In genomic region chr7:69690329-69690728, GRCh38 we compare ENCODE assay signal across 7 cellular contexts.
"Had no signal": no experiment of that assay in that cellular context is flagged by ENCODE, and none has a peak within 500 bp of the region (broad histone marks: within the 10 kb centered on the region; RNA-seq: fewer than 3 reads in every experiment).

No MANE protein-coding gene starts in this region.

- DNase-seq: H9, HCEC 1CT, KBM-7 had no signal

- H3K4me3 Mint-ChIP-seq: GM23338, H9, IgD-negative memory B cell had no signal

- H3K9me3 Mint-ChIP-seq: GM23338, H9 had no signal

- H3K27ac ChIP-seq: HL-60 had no signal

- H3K4me2 ChIP-seq: GM23338 had no signal

- H3K27me3 Mint-ChIP-seq: IgD-negative memory B cell had no signal

- H3K4me3 ChIP-seq: GM23338 had no signal

- ATAC-seq: GM23338, HepG2 had no signal

- H3K27ac Mint-ChIP-seq: GM23338, H9 had no signal

- H2AFZ ChIP-seq: GM23338 had no signal
